ENCODE assay signal across 18 cellular contexts in genomic region chr7:47587389-47587788, GRCh38. TPM values are rescaled to one million over a fixed set of nuclear protein-coding genes. Genes with fewer than 3 reads are reported as not detected.
DNase-seq lines count a peak whose midpoint lies in the region; ATAC-seq and TF ChIP-seq lines count a peak whose summit lies in the region.
"Had no signal": no experiment of that assay in that cellular context is flagged by ENCODE, and none has a peak within 500 bp of the region (broad histone marks: within the 10 kb centered on the region; RNA-seq: fewer than 3 reads in every experiment).

No MANE protein-coding gene starts in this region.

- peaks cover 4% of the 10 kb centered on the region for H3F3A ChIP-seq in GM23248 (ENCODE audit: insufficient read depth)

- H3K36me3 Mint-ChIP-seq in natural killer cell = no peaks in the 10 kb centered on the region
- H3K36me3 Mint-ChIP-seq: activated CD4-positive, alpha-beta memory T cell treated with anti-CD3 and anti-CD28 coated beads for 36 hours; activated naive CD8-positive, alpha-beta T cell treated with anti-CD3 and anti-CD28 coated beads for 36 hours; naive B cell; stimulated activated effector memory CD8-positive, alpha-beta T cell treated with anti-CD3 and anti-CD28 coated beads, Interleukin-12 subunit alpha, Interleukin-12 subunit beta, amount 100 ng/mL, for 72 hours had no signal

- no peaks in the 10 kb centered on the region for H4K20me1 ChIP-seq in GM23248 (ENCODE audit: insufficient read depth)
- H4K20me1 ChIP-seq: BLaER1 had no signal

- no peaks in the 10 kb centered on the region for H3K4me1 Mint-ChIP-seq in natural killer cell
- H3K4me1 Mint-ChIP-seq: activated naive CD8-positive, alpha-beta T cell treated with anti-CD3 and anti-CD28 coated beads for 36 hours; stimulated activated effector memory CD8-positive, alpha-beta T cell treated with anti-CD3 and anti-CD28 coated beads, Interleukin-12 subunit alpha, Interleukin-12 subunit beta, amount 100 ng/mL, for 72 hours had no signal

- CTCF ChIA-PET in A673 (lab: Charles Lee) = no interaction called here

- no peak overlapping the region for H3K27ac Mint-ChIP-seq in natural killer cell
- H3K27ac Mint-ChIP-seq: activated CD4-positive, alpha-beta memory T cell treated with anti-CD3 and anti-CD28 coated beads for 36 hours; activated naive CD8-positive, alpha-beta T cell treated with anti-CD3 and anti-CD28 coated beads for 36 hours; stimulated activated effector memory CD8-positive, alpha-beta T cell treated with anti-CD3 and anti-CD28 coated beads, Interleukin-12 subunit alpha, Interleukin-12 subunit beta, amount 100 ng/mL, for 72 hours had no signal

- TF ChIP-seq POLR2A in NB4 (IDR thresholded peaks at IDR 0.05; ENCODE audit: extremely low read depth, insufficient read length) (no peak), body of pancreas (IDR thresholded peaks at IDR 0.05) (no peak), testis (IDR thresholded peaks at IDR 0.05) (no peak)

- TF ChIP-seq CTCF in NB4 (IDR thresholded peaks at IDR 0.05; ENCODE audit: low read depth, low read length) (no peak), body of pancreas (IDR thresholded peaks at IDR 0.05) (no peak), mucosa of descending colon (IDR thresholded peaks at IDR 0.05) (no peak), testis (IDR thresholded peaks at IDR 0.05) (no peak), natural killer cell (IDR thresholded peaks at IDR 0.05) (no peak), A673 (conservative IDR thresholded peaks at IDR 0.05; ENCODE audit: low read depth, low read length) (no peak)

- H2AFZ ChIP-seq in GM23248 = no peak overlapping the region

- H3K4me3 Mint-ChIP-seq in natural killer cell = no peak overlapping the region
- H3K4me3 Mint-ChIP-seq: activated CD4-positive, alpha-beta memory T cell treated with anti-CD3 and anti-CD28 coated beads for 36 hours; activated naive CD8-positive, alpha-beta T cell treated with anti-CD3 and anti-CD28 coated beads for 36 hours; activated T-cell treated with anti-CD3 and anti-CD28 coated beads, Interleukin-2, amount 50 U/mL, for 4 hours; stimulated activated effector memory CD8-positive, alpha-beta T cell treated with anti-CD3 and anti-CD28 coated beads, Interleukin-12 subunit alpha, Interleukin-12 subunit beta, amount 100 ng/mL, for 72 hours had no signal

- H3K9ac ChIP-seq in GM23248 = no peak overlapping the region
- H3K9ac ChIP-seq: BLaER1 had no signal

- H3K9me3 ChIP-seq in GM23248 (ENCODE audit: low read depth) = no peaks in the 10 kb centered on the region
- H3K9me3 ChIP-seq in body of pancreas = no peaks in the 10 kb centered on the region
- no peaks in the 10 kb centered on the region for H3K9me3 ChIP-seq in mucosa of descending colon
- no peaks in the 10 kb centered on the region for H3K9me3 ChIP-seq in testis
- no peaks in the 10 kb centered on the region for H3K9me3 ChIP-seq in A673 (ENCODE audit: low read depth, low read length, poor library complexity, severe bottlenecking)
- H3K9me3 ChIP-seq: BLaER1 had no signal

- H3K27ac ChIP-seq in GM23248 = no peak overlapping the region
- no peak overlapping the region for H3K27ac ChIP-seq in body of pancreas
- no peak overlapping the region for H3K27ac ChIP-seq in testis
- no peak overlapping the region for H3K27ac ChIP-seq in A673 (ENCODE audit: low read depth, low read length, poor library complexity, severe bottlenecking)
- H3K27ac ChIP-seq: BLaER1, WERI-Rb-1 had no signal

- H3K4me2 ChIP-seq in GM23248 (ENCODE audit: unreplicated experiment) = no peak overlapping the region
- H3K4me2 ChIP-seq: BLaER1 had no signal

- no peaks in the 10 kb centered on the region for H3K79me2 ChIP-seq in GM23248 (ENCODE audit: insufficient read depth)

- H3K4me3 ChIP-seq in GM23248 (no peak overlapping the region), NB4 (ENCODE audit: low read depth, low read length) (no peak overlapping the region), body of pancreas (no peak overlapping the region), mucosa of descending colon (no peak overlapping the region), testis (no peak overlapping the region), A673 (ENCODE audit: low read depth, low read length, poor library complexity, severe bottlenecking) (no peak overlapping the region)
- H3K4me3 ChIP-seq: BLaER1 had no signal

- ATAC-seq in body of pancreas (peak; percentile 57), mucosa of descending colon (peak; percentile 39), HG02970 (IDR thresholded peaks at IDR 0.05; ENCODE audit: low FRiP score, unreplicated experiment) (no peak), natural killer cell (no peak)
- ATAC-seq: activated T-cell treated with anti-CD3 and anti-CD28 coated beads, Interleukin-2, amount 50 U/mL, for 4 hours; stimulated activated effector memory CD8-positive, alpha-beta T cell treated with anti-CD3 and anti-CD28 coated beads, Interleukin-12 subunit alpha, Interleukin-12 subunit beta, amount 100 ng/mL, for 72 hours had no signal

- intact Hi-C loops in body of pancreas (cut with DNase I) (no loop called here), mucosa of descending colon (cut with DNase I, micrococcal nuclease) (no loop called here), testis (cut with DNase I; ENCODE audit: low total_unique reads) (no loop called here), natural killer cell (cut with micrococcal nuclease) (no loop called here), A673 (cut with micrococcal nuclease; ENCODE audit: unreplicated experiment) (no loop called here)

- BruUV-seq in A673 (replicated peaks; lab: Mats Ljungman, UMichigan) = no TSS peak

- no peaks in the 10 kb centered on the region for H3K36me3 ChIP-seq in GM23248 (ENCODE audit: low read depth)
- H3K36me3 ChIP-seq in body of pancreas (replicated peaks in 1 of 2; ENCODE audit: insufficient read depth in 1 of 2, low read depth in 2 of 2) = no peaks in the 10 kb centered on the region
- no peaks in the 10 kb centered on the region for H3K36me3 ChIP-seq in mucosa of descending colon (ENCODE audit: low read depth)
- no peaks in the 10 kb centered on the region for H3K36me3 ChIP-seq in testis (ENCODE audit: low read depth, missing control alignments)
- no peaks in the 10 kb centered on the region for H3K36me3 ChIP-seq in A673 (ENCODE audit: insufficient read depth, low read length, poor library complexity, severe bottlenecking)
- H3K36me3 ChIP-seq: BLaER1, WERI-Rb-1 had no signal

- no peaks in the 10 kb centered on the region for H3K27me3 ChIP-seq in GM23248 (replicated peaks; ENCODE audit: insufficient read depth)
- H3K27me3 ChIP-seq in body of pancreas = no peaks in the 10 kb centered on the region
- H3K27me3 ChIP-seq in testis = no peaks in the 10 kb centered on the region
- peaks cover 17% of the 10 kb centered on the region for H3K27me3 ChIP-seq in A673 (replicated peaks; ENCODE audit: insufficient read depth, low read depth, low read length, poor library complexity)

- in situ Hi-C loops in GM23248 (cut with MboI) = no loop called here

- H3K9me2 ChIP-seq in GM23248 (ENCODE audit: insufficient read depth) = no peaks in the 10 kb centered on the region

- 56 to 58% methylated on average over 8 of the region's 8 CpGs for whole genome bisulfite sequencing in GM23248 (ENCODE audit: low coverage in 1 of 2, low lambda C conversion rate in 2 of 2, missing lambda C conversion rate in 2 of 2), 2 experiments
- 63 to 78% methylated on average over 1 to 8 of the region's 8 CpGs for WGBS in body of pancreas, 2 donors
- WGBS in testis, 2 donors = 91 to 100% methylated on average over 7 to 8 of the region's 8 CpGs

- H3K27me3 Mint-ChIP-seq in natural killer cell (ENCODE audit: low read depth in 2 of 2) = peaks cover 14 to 17% of the 10 kb centered on the region in 2 donors

- DNase-seq in GM23248 = peak; percentile 58
- DNase-seq in NB4 (ENCODE audit: low read depth) = peak; percentile 76
- peak; percentile 51 to 70 (median 56) for DNase-seq in body of pancreas
- peak in 2 of 3 donors; percentile 55 to 67 for DNase-seq in mucosa of descending colon
- no peak for DNase-seq in testis
- no peak for DNase-seq in natural killer cell
- no peak for DNase-seq in A673 (ENCODE audit: low spot score)
- DNase-seq: activated CD4-positive, alpha-beta memory T cell treated with anti-CD3 and anti-CD28 coated beads for 36 hours; activated naive CD8-positive, alpha-beta T cell treated with anti-CD3 and anti-CD28 coated beads for 36 hours; activated T-cell treated with anti-CD3 and anti-CD28 coated beads, Interleukin-2, amount 50 U/mL, for 4 hours; left cardiac atrium; naive B cell; NCI-H1105 treated with DMSO at 0.1 percent for 48 hours; SW 1271; WERI-Rb-1 had no signal

- POLR2A ChIA-PET in A673 (lab: Charles Lee; ENCODE audit: low non-redundant PET) = no interaction called here

- H3K4me1 ChIP-seq in GM23248 (ENCODE audit: insufficient read depth) (peaks cover 19% of the 10 kb centered on the region), body of pancreas (peaks cover 24% of the 10 kb centered on the region), mucosa of descending colon (ENCODE audit: low read depth) (peaks cover 18% of the 10 kb centered on the region), testis (peaks cover 31% of the 10 kb centered on the region), A673 (ENCODE audit: insufficient read depth, low read length, poor library complexity, severe bottlenecking) (no peaks in the 10 kb centered on the region)

- H3K9me3 Mint-ChIP-seq in natural killer cell = no peaks in the 10 kb centered on the region
- H3K9me3 Mint-ChIP-seq: activated CD4-positive, alpha-beta memory T cell treated with anti-CD3 and anti-CD28 coated beads for 36 hours; activated T-cell treated with anti-CD3 and anti-CD28 coated beads, Interleukin-2, amount 50 U/mL, for 4 hours had no signal

RNA-seq across cellular contexts. Expression of gene TNS3, which starts 5.5 kb away (rescaled TPM):
- total RNA-seq in GM23248 (2014; rRNA removed; shearing (Covaris generic)) = 47.0 and 48.1 TPM in 2 replicates
- polyA plus RNA-seq in GM23248 (2016; fragmentation: Nextera tagmentation; extraction: Ambion mirVana) (17.2 and 18.6 TPM in 2 replicates), testis (ENCODE audit: insufficient read depth, low read depth, low replicate concordance) (28.5 TPM)
- total RNA-seq in body of pancreas (100 to 1,000 TPM; 100 to 265 TPM), mucosa of descending colon (10 to 100 TPM; 69.1 to 98.9 (median 69.9) TPM), testis (10 to 100 TPM; 60.0 to 93.5 TPM), natural killer cell (1 to 10 TPM; 1.6 to 3.5 (median 2.9) TPM), A673 (2021) (0.04 TPM in 1 of 2 replicates, not detected in the other)

Comparison
In these comparisons a context has a peak if more than half of its experiments do, and no peak if none do; other contexts are left out.
1. DNase-seq: peak in GM23248 (single experiment), NB4 (single experiment), body of pancreas (4 of 4) and mucosa of descending colon (2 of 3); none in testis (single experiment), natural killer cell (single experiment) and A673 (single experiment).
2. ATAC-seq: peak in body of pancreas (single experiment) and mucosa of descending colon (single experiment); none in HG02970 (single experiment) and natural killer cell (0 of 3).
3. RNA of gene TNS3, which starts 5.5 kb away (total RNA-seq): 100 to 265 TPM in body of pancreas, 60.0 to 93.5 TPM in testis, 69.1 to 98.9 TPM in mucosa of descending colon and 47.0 to 48.1 TPM in GM23248; 1.6 to 3.5 TPM in natural killer cell and 0.04 TPM in A673; every median in the first group is over 10 times any median in the second.